14 cellular contexts compared by ENCODE assay signal in genomic region chr1:3431266-3431665, GRCh38. TPM values are rescaled to one million over a fixed set of nuclear protein-coding genes. Genes with fewer than 3 reads are reported as not detected.
DNase-seq lines count a peak whose midpoint lies in the region; ATAC-seq, FAIRE-seq and TF ChIP-seq lines count a peak whose summit lies in the region.
"Had no signal": no experiment of that assay in that cellular context is flagged by ENCODE, and none has a peak within 500 bp of the region (broad histone marks: within the 10 kb centered on the region; RNA-seq: fewer than 3 reads in every experiment).

No MANE protein-coding gene starts in this region.

- H3K27me3 ChIP-seq in endothelial cell of umbilical vein (ENCODE audit: control insufficient read depth in 2 of 2, insufficient read depth in 2 of 2, low read length in 2 of 2) (no peaks in the 10 kb centered on the region), smooth muscle cell (ENCODE audit: low read depth) (no peaks in the 10 kb centered on the region)

- H3K9ac ChIP-seq in endothelial cell of umbilical vein (replicated peaks; ENCODE audit: extremely low read depth, insufficient read depth, low read length): no peak overlapping the region
- no peak overlapping the region for H3K9ac ChIP-seq in smooth muscle cell (ENCODE audit: low read depth)

- H3K36me3 ChIP-seq in endothelial cell of umbilical vein (ENCODE audit: control insufficient read depth in 2 of 2, extremely low read depth in 1 of 2, insufficient read depth in 2 of 2, low read length in 2 of 2) (no peaks in the 10 kb centered on the region), smooth muscle cell (ENCODE audit: low read depth) (no peaks in the 10 kb centered on the region)

- dilution Hi-C loops in endothelial cell of umbilical vein (cut with MboI; ENCODE audit: extremely low pct_ligation_motif_present, low sequenced_read_pairs): no loop called here

- ATAC-seq in activated CD8-positive, alpha-beta T cell treated with anti-CD3 and anti-CD28 coated beads, Interleukin-2, amount 10 ng/mL, durations not matched to agents 7 days and 5 days: peak; percentile 55
- ATAC-seq in activated CD8-positive, alpha-beta T cell treated with anti-CD3 and anti-CD28 coated beads for 36 hours: no peak
- ATAC-seq in activated naive CD8-positive, alpha-beta T cell treated with anti-CD3 and anti-CD28 coated beads, Interleukin-2, amount 50 U/mL, for 24 hours: no peak
- ATAC-seq: heart right ventricle had no signal

- H3F3A ChIP-seq in smooth muscle cell (ENCODE audit: low read depth): no peaks in the 10 kb centered on the region

- H3K4me2 ChIP-seq in endothelial cell of umbilical vein (ENCODE audit: insufficient read depth, low read length): no peak overlapping the region
- H3K4me2 ChIP-seq in smooth muscle cell: no peak overlapping the region

- H3K27ac Mint-ChIP-seq in activated CD8-positive, alpha-beta T cell treated with anti-CD3 and anti-CD28 coated beads, Interleukin-2, amount 10 ng/mL, durations not matched to agents 7 days and 5 days: no peak overlapping the region
- no peak overlapping the region for H3K27ac Mint-ChIP-seq in activated CD8-positive, alpha-beta T cell treated with anti-CD3 and anti-CD28 coated beads for 36 hours
- no peak overlapping the region for H3K27ac Mint-ChIP-seq in activated naive CD8-positive, alpha-beta T cell treated with anti-CD3 and anti-CD28 coated beads, Interleukin-2, amount 50 U/mL, for 24 hours

- H3K4me1 ChIP-seq in endothelial cell of umbilical vein (ENCODE audit: control insufficient read depth, extremely low read depth, insufficient read depth, low read length): no peaks in the 10 kb centered on the region
- no peaks in the 10 kb centered on the region for H3K4me1 ChIP-seq in smooth muscle cell (ENCODE audit: low read depth)
- H3K4me1 ChIP-seq: heart right ventricle had no signal

- no peaks in the 10 kb centered on the region for H3K9me3 Mint-ChIP-seq in activated CD8-positive, alpha-beta T cell treated with anti-CD3 and anti-CD28 coated beads, Interleukin-2, amount 10 ng/mL, durations not matched to agents 7 days and 5 days (ENCODE audit: insufficient read depth)
- no peaks in the 10 kb centered on the region for H3K9me3 Mint-ChIP-seq in activated CD8-positive, alpha-beta T cell treated with anti-CD3 and anti-CD28 coated beads for 36 hours
- no peaks in the 10 kb centered on the region for H3K9me3 Mint-ChIP-seq in activated naive CD8-positive, alpha-beta T cell treated with anti-CD3 and anti-CD28 coated beads, Interleukin-2, amount 50 U/mL, for 24 hours

- H3K27me3 Mint-ChIP-seq in activated CD8-positive, alpha-beta T cell treated with anti-CD3 and anti-CD28 coated beads, Interleukin-2, amount 10 ng/mL, durations not matched to agents 7 days and 5 days (ENCODE audit: low read depth): no peaks in the 10 kb centered on the region
- H3K27me3 Mint-ChIP-seq in activated CD8-positive, alpha-beta T cell treated with anti-CD3 and anti-CD28 coated beads for 36 hours: no peaks in the 10 kb centered on the region
- no peaks in the 10 kb centered on the region for H3K27me3 Mint-ChIP-seq in activated naive CD8-positive, alpha-beta T cell treated with anti-CD3 and anti-CD28 coated beads, Interleukin-2, amount 50 U/mL, for 24 hours

- intact Hi-C loops in activated CD8-positive, alpha-beta T cell treated with anti-CD3 and anti-CD28 coated beads for 36 hours (cut with micrococcal nuclease): no loop called here
- intact Hi-C loops in endothelial cell of umbilical vein (cut with micrococcal nuclease): no loop called here

- H3K27ac ChIP-seq in endothelial cell of umbilical vein (ENCODE audit: insufficient read depth, low read depth, low read length): no peak overlapping the region
- H3K27ac ChIP-seq in smooth muscle cell (ENCODE audit: low read depth): no peak overlapping the region
- H3K27ac ChIP-seq: heart right ventricle had no signal

- no peaks in the 10 kb centered on the region for H3K36me3 Mint-ChIP-seq in activated CD8-positive, alpha-beta T cell treated with anti-CD3 and anti-CD28 coated beads, Interleukin-2, amount 10 ng/mL, durations not matched to agents 7 days and 5 days (ENCODE audit: low read depth)
- no peaks in the 10 kb centered on the region for H3K36me3 Mint-ChIP-seq in activated CD8-positive, alpha-beta T cell treated with anti-CD3 and anti-CD28 coated beads for 36 hours (ENCODE audit: low read depth)
- no peaks in the 10 kb centered on the region for H3K36me3 Mint-ChIP-seq in activated naive CD8-positive, alpha-beta T cell treated with anti-CD3 and anti-CD28 coated beads, Interleukin-2, amount 50 U/mL, for 24 hours (ENCODE audit: low read depth)

- CTCF ChIA-PET in activated CD8-positive, alpha-beta T cell treated with anti-CD3 and anti-CD28 coated beads, Interleukin-2, amount 10 ng/mL, durations not matched to agents 7 days and 5 days (lab: Charles Lee): no interaction called here
- CTCF ChIA-PET in activated CD8-positive, alpha-beta T cell treated with anti-CD3 and anti-CD28 coated beads for 36 hours (lab: Charles Lee): no interaction called here
- CTCF ChIA-PET in endothelial cell of umbilical vein (lab: Charles Lee): interaction anchor here (0.8 to 1.7 kb wide), 2 partner anchors 22 to 294 kb away, joined by 3 to 4 read pairs; no protein-coding TSS in a partner anchor

- no peak overlapping the region for H3K4me3 Mint-ChIP-seq in activated CD8-positive, alpha-beta T cell treated with anti-CD3 and anti-CD28 coated beads, Interleukin-2, amount 10 ng/mL, durations not matched to agents 7 days and 5 days
- no peak overlapping the region for H3K4me3 Mint-ChIP-seq in activated CD8-positive, alpha-beta T cell treated with anti-CD3 and anti-CD28 coated beads for 36 hours
- H3K4me3 Mint-ChIP-seq in activated naive CD8-positive, alpha-beta T cell treated with anti-CD3 and anti-CD28 coated beads, Interleukin-2, amount 50 U/mL, for 24 hours: no peak overlapping the region

- no peak for TF ChIP-seq POLR2A in NB4 (IDR thresholded peaks at IDR 0.05; ENCODE audit: extremely low read depth, insufficient read length)
- TF ChIP-seq POLR2A in endothelial cell of umbilical vein (IDR thresholded peaks at IDR 0.05; ENCODE audit: low read depth, low read length): no peak

- no peaks in the 10 kb centered on the region for H3K9me1 ChIP-seq in endothelial cell of umbilical vein (replicated peaks; ENCODE audit: control insufficient read depth, extremely low read depth, insufficient read depth, low read length)

- H3K9me3 ChIP-seq in endothelial cell of umbilical vein (replicated peaks; ENCODE audit: control insufficient read depth, insufficient read depth, low read length) (no peaks in the 10 kb centered on the region), smooth muscle cell (replicated peaks; ENCODE audit: low read depth) (no peaks in the 10 kb centered on the region)
- H3K9me3 ChIP-seq: heart right ventricle had no signal

- no TSS peak for BruUV-seq in endothelial cell of umbilical vein (replicated peaks; lab: Mats Ljungman, UMichigan)

- no peak overlapping the region for H3K4me3 ChIP-seq in NB4 (ENCODE audit: low read depth, low read length)
- H3K4me3 ChIP-seq in endothelial cell of umbilical vein (replicated peaks in 1 of 3; ENCODE audit: insufficient read depth in 1 of 3, low read depth in 1 of 3, low read length in 3 of 3): no peak overlapping the region
- H3K4me3 ChIP-seq in smooth muscle cell: no peak overlapping the region
- H3K4me3 ChIP-seq: heart right ventricle had no signal

- no peak for TF ChIP-seq CTCF in activated CD8-positive, alpha-beta T cell treated with anti-CD3 and anti-CD28 coated beads for 36 hours (IDR thresholded peaks at IDR 0.05)
- TF ChIP-seq CTCF in NB4 (IDR thresholded peaks at IDR 0.05; ENCODE audit: low read depth, low read length): peak; percentile 58
- TF ChIP-seq CTCF in endothelial cell of umbilical vein (IDR thresholded peaks at IDR 0.05; ENCODE audit: extremely low read depth in 1 of 2, insufficient read depth in 1 of 2, low read depth in 1 of 2, low read length in 2 of 2): peak; percentile 13 to 60
- TF ChIP-seq CTCF in smooth muscle cell (IDR thresholded peaks at IDR 0.05; ENCODE audit: borderline replicate concordance, insufficient read depth, poor library complexity, severe bottlenecking): peak; percentile 27

- H3K79me2 ChIP-seq in endothelial cell of umbilical vein (ENCODE audit: control insufficient read depth, insufficient read depth, low read length) (no peaks in the 10 kb centered on the region), smooth muscle cell (ENCODE audit: low read depth) (no peaks in the 10 kb centered on the region)

- no peak for FAIRE-seq in endothelial cell of umbilical vein (lab: Jason Lieb, UNC)
- FAIRE-seq: G401.6 had no signal

- H4K20me1 ChIP-seq in endothelial cell of umbilical vein (replicated peaks; ENCODE audit: control insufficient read depth, extremely low read depth, insufficient read depth, low read length) (no peaks in the 10 kb centered on the region), smooth muscle cell (ENCODE audit: low read depth) (no peaks in the 10 kb centered on the region)

- no peaks in the 10 kb centered on the region for H3K4me1 Mint-ChIP-seq in activated CD8-positive, alpha-beta T cell treated with anti-CD3 and anti-CD28 coated beads, Interleukin-2, amount 10 ng/mL, durations not matched to agents 7 days and 5 days (ENCODE audit: low read depth)
- no peaks in the 10 kb centered on the region for H3K4me1 Mint-ChIP-seq in activated CD8-positive, alpha-beta T cell treated with anti-CD3 and anti-CD28 coated beads for 36 hours (ENCODE audit: low read depth)
- no peaks in the 10 kb centered on the region for H3K4me1 Mint-ChIP-seq in activated naive CD8-positive, alpha-beta T cell treated with anti-CD3 and anti-CD28 coated beads, Interleukin-2, amount 50 U/mL, for 24 hours

- POLR2A ChIA-PET in activated CD8-positive, alpha-beta T cell treated with anti-CD3 and anti-CD28 coated beads, Interleukin-2, amount 10 ng/mL, durations not matched to agents 7 days and 5 days (lab: Charles Lee): no interaction called here
- POLR2A ChIA-PET in activated CD8-positive, alpha-beta T cell treated with anti-CD3 and anti-CD28 coated beads for 36 hours (lab: Charles Lee): no interaction called here
- POLR2A ChIA-PET in endothelial cell of umbilical vein (lab: Charles Lee): no interaction called here

- no peak overlapping the region for H2AFZ ChIP-seq in endothelial cell of umbilical vein (ENCODE audit: low read depth, low read length)
- H2AFZ ChIP-seq in smooth muscle cell (ENCODE audit: low read depth): no peak overlapping the region

- no peak for DNase-seq in activated CD8-positive, alpha-beta T cell treated with anti-CD3 and anti-CD28 coated beads, Interleukin-2, amount 10 ng/mL, durations not matched to agents 7 days and 5 days
- no peak for DNase-seq in activated CD8-positive, alpha-beta T cell treated with anti-CD3 and anti-CD28 coated beads for 36 hours
- DNase-seq in NB4 (ENCODE audit: low read depth) (peak; percentile 42), endothelial cell of umbilical vein (ENCODE audit: low read depth, low spot score) (no peak), smooth muscle cell (lab: John Stamatoyannopoulos, UW; ENCODE audit: unreplicated experiment) (no peak), T-helper 2 cell (no peak), CD1c-positive myeloid dendritic cell (ENCODE audit: extremely low spot score) (no peak)
- no peak for DNase-seq in activated naive CD8-positive, alpha-beta T cell treated with anti-CD3 and anti-CD28 coated beads, Interleukin-2, amount 50 U/mL, for 24 hours
- DNase-seq: ACHN; activated CD4-positive, alpha-beta T cell treated with anti-CD3 and anti-CD28 coated beads for 1 hour; cortex of kidney; SIG-M5 had no signal

- 55% methylated on average over 12 of the region's 12 CpGs for WGBS in smooth muscle cell (ENCODE audit: low lambda C conversion rate)

RNA-seq across cellular contexts. Expression of gene ARHGEF16, which starts 23.2 kb away (rescaled TPM):
- total RNA-seq in activated CD8-positive, alpha-beta T cell treated with anti-CD3 and anti-CD28 coated beads, Interleukin-2, amount 10 ng/mL, durations not matched to agents 7 days and 5 days: not detected
- not detected for total RNA-seq in activated CD8-positive, alpha-beta T cell treated with anti-CD3 and anti-CD28 coated beads for 36 hours
- total RNA-seq in endothelial cell of umbilical vein (0.51 and 1.3 TPM in 2 replicates), smooth muscle cell (5.0 and 6.9 TPM in 2 replicates)
- polyA plus RNA-seq in endothelial cell of umbilical vein (0.52 and 0.80 TPM in 2 replicates), smooth muscle cell (4.6 and 9.6 TPM in 2 replicates)
- 0.21 and 0.27 TPM in 2 replicates for polyA plus RNA-seq in endothelial cell of umbilical vein (2011; cell fraction: cytosol; rRNA removed)
- 0.75 and 0.87 TPM in 2 replicates for polyA plus RNA-seq in endothelial cell of umbilical vein (2011; cell fraction: nucleus; rRNA removed)
- 0.20 and 0.57 TPM in 2 replicates for polyA plus RNA-seq in endothelial cell of umbilical vein (2012)
- polyA minus RNA-seq in endothelial cell of umbilical vein: 0.13 TPM in 1 of 2 replicates, not detected in the other
- polyA minus RNA-seq in endothelial cell of umbilical vein (2011; cell fraction: cytosol; rRNA and poly(A)+ RNA removed): 10.7 TPM
- 0.34 and 0.58 TPM in 2 replicates for polyA minus RNA-seq in endothelial cell of umbilical vein (2011; cell fraction: nucleus; rRNA and poly(A)+ RNA removed)
